In genomic region chr19:48424694-48425219, GRCh38 we compare ENCODE assay signal across 1 cellular context.
TF ChIP-seq lines count a peak whose summit lies in the region.

No MANE protein-coding gene starts in this region.

TF ChIP-seq in K562, 482 proteins besides CTCF, POLR2A, EP300 and RAD21 (continued from another document):
- peak; percentile 76 for TF ChIP-seq ZNF592 (IDR thresholded peaks at IDR 0.05)
- no peak for TF ChIP-seq PPARD (CRISPR knock-in tag; IDR thresholded peaks at IDR 0.05)
- TF ChIP-seq ZNF175 (CRISPR knock-in tag; IDR thresholded peaks at IDR 0.05; ENCODE audit: low read depth), result no peak
- peak in 1 of 2 experiments; percentile 8; a peak in 1 of 4 replicates for TF ChIP-seq RCOR1 (IDR thresholded peaks at IDR 0.05; ENCODE audit: borderline replicate concordance in 1 of 2, low read depth in 2 of 2, low read length in 2 of 2)
- TF ChIP-seq, protein P1, sequence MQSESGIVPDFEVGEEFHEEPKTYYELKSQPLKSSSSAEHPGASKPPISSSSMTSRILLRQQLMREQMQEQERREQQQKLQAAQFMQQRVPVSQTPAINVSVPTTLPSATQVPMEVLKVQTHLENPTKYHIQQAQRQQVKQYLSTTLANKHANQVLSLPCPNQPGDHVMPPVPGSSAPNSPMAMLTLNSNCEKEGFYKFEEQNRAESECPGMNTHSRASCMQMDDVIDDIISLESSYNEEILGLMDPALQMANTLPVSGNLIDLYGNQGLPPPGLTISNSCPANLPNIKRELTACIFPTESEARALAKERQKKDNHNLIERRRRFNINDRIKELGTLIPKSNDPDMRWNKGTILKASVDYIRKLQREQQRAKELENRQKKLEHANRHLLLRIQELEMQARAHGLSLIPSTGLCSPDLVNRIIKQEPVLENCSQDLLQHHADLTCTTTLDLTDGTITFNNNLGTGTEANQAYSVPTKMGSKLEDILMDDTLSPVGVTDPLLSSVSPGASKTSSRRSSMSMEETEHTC (IDR thresholded peaks at IDR 0.05), result no peak
- TF ChIP-seq, protein P2, sequence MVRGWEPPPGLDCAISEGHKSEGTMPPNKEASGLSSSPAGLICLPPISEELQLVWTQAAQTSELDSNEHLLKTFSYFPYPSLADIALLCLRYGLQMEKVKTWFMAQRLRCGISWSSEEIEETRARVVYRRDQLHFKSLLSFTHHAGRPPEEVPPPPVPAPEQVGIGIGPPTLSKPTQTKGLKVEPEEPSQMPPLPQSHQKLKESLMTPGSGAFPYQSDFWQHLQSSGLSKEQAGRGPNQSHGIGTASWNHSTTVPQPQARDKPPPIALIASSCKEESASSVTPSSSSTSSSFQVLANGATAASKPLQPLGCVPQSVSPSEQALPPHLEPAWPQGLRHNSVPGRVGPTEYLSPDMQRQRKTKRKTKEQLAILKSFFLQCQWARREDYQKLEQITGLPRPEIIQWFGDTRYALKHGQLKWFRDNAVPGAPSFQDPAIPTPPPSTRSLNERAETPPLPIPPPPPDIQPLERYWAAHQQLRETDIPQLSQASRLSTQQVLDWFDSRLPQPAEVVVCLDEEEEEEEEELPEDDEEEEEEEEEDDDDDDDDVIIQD (CRISPR knock-in tag; IDR thresholded peaks at IDR 0.05), result no peak
- peak in 1 of 3 experiments; percentile 40; a peak in 1 of 6 replicates for TF ChIP-seq ZBTB11 (CRISPR knock-in tag; IDR thresholded peaks at IDR 0.05)
- TF ChIP-seq, protein P3, sequence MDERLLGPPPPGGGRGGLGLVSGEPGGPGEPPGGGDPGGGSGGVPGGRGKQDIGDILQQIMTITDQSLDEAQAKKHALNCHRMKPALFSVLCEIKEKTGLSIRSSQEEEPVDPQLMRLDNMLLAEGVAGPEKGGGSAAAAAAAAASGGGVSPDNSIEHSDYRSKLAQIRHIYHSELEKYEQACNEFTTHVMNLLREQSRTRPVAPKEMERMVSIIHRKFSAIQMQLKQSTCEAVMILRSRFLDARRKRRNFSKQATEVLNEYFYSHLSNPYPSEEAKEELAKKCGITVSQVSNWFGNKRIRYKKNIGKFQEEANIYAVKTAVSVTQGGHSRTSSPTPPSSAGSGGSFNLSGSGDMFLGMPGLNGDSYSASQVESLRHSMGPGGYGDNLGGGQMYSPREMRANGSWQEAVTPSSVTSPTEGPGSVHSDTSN (CRISPR knock-in tag; IDR thresholded peaks at IDR 0.05; ENCODE audit: low read depth), result no peak
- TF ChIP-seq, protein P3 (tag; conservative IDR thresholded peaks at IDR 0.05; ENCODE audit: low read depth), result no peak
- peak; percentile 52 for TF ChIP-seq SMAD4 (CRISPR knock-in tag; conservative IDR thresholded peaks at IDR 0.05)
- no peak for TF ChIP-seq ZNF780A (CRISPR knock-in tag; IDR thresholded peaks at IDR 0.05)
- TF ChIP-seq MECOM (CRISPR knock-in tag; IDR thresholded peaks at IDR 0.05), result no peak
- no peak for TF ChIP-seq ZSCAN29 (IDR thresholded peaks at IDR 0.05)
- TF ChIP-seq NFATC3 (IDR thresholded peaks at IDR 0.05), result no peak
- TF ChIP-seq ASH1L (IDR thresholded peaks at IDR 0.05; ENCODE audit: borderline replicate concordance, low read depth, partially characterized antibody), result peak; percentile 37
- TF ChIP-seq RB1 (IDR thresholded peaks at IDR 0.05; ENCODE audit: low read depth), result no peak
- 0 out of 2 replicates have a peak, but pooled peaks have one; percentile 37 for TF ChIP-seq NBN (IDR thresholded peaks at IDR 0.05; ENCODE audit: low read depth)
- TF ChIP-seq POLR2G (IDR thresholded peaks at IDR 0.05; ENCODE audit: low read depth, low read length), result no peak
- TF ChIP-seq SMARCA4 (IDR thresholded peaks at IDR 0.05), result peak; percentile 87
- no peak for TF ChIP-seq USF1 (CRISPR knock-in tag; IDR thresholded peaks at IDR 0.05)
- TF ChIP-seq, protein P4, sequence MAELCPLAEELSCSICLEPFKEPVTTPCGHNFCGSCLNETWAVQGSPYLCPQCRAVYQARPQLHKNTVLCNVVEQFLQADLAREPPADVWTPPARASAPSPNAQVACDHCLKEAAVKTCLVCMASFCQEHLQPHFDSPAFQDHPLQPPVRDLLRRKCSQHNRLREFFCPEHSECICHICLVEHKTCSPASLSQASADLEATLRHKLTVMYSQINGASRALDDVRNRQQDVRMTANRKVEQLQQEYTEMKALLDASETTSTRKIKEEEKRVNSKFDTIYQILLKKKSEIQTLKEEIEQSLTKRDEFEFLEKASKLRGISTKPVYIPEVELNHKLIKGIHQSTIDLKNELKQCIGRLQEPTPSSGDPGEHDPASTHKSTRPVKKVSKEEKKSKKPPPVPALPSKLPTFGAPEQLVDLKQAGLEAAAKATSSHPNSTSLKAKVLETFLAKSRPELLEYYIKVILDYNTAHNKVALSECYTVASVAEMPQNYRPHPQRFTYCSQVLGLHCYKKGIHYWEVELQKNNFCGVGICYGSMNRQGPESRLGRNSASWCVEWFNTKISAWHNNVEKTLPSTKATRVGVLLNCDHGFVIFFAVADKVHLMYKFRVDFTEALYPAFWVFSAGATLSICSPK (IDR thresholded peaks at IDR 0.05; ENCODE audit: borderline replicate concordance), result no peak
- TF ChIP-seq DPF2 (IDR thresholded peaks at IDR 0.05), result peak; percentile 89
- TF ChIP-seq ZNF445 (CRISPR knock-in tag; IDR thresholded peaks at IDR 0.05; ENCODE audit: low read depth), result no peak
